1 cellular context compared by ENCODE assay signal in genomic region chr18:23636463-23636862, GRCh38. TPM values are rescaled to one million over a fixed set of nuclear protein-coding genes. Genes with fewer than 3 reads are reported as not detected.
"Had no signal": no experiment of that assay in that cellular context is flagged by ENCODE, and none has a peak within 500 bp of the region (broad histone marks: within the 10 kb centered on the region; RNA-seq: fewer than 3 reads in every experiment).

No MANE protein-coding gene starts in this region.

RNA-seq across cellular contexts. Expression of gene ANKRD29, which starts 26.2 kb away (rescaled TPM):
- total RNA-seq: naive thymus-derived CD8-positive, alpha-beta T cell had no signal
- polyA plus RNA-seq: naive thymus-derived CD8-positive, alpha-beta T cell had no signal

RNA-seq across cellular contexts. Expression of gene LAMA3, which starts 52.8 kb away (rescaled TPM):
- total RNA-seq: naive thymus-derived CD8-positive, alpha-beta T cell had no signal
- polyA plus RNA-seq: naive thymus-derived CD8-positive, alpha-beta T cell had no signal
